18 cellular contexts compared by ENCODE assay signal in genomic region chr14:58098507-58098906, GRCh38. TPM values are rescaled to one million over a fixed set of nuclear protein-coding genes. Genes with fewer than 3 reads are reported as not detected.
DNase-seq lines count a peak whose midpoint lies in the region; ATAC-seq lines count a peak whose summit lies in the region.
"Had no signal": no experiment of that assay in that cellular context is flagged by ENCODE, and none has a peak within 500 bp of the region (broad histone marks: within the 10 kb centered on the region; RNA-seq: fewer than 3 reads in every experiment).

No MANE protein-coding gene starts in this region.

- H3K4me2 ChIP-seq in BLaER1, result 0 out of 2 replicates have a peak overlapping the region, but pooled peaks have one; percentile 14

- DNase-seq in H7, result peak; percentile 17
- peak; percentile 23 for DNase-seq in iPS-NIHi7 (ENCODE audit: extremely low spot score)
- no peak for DNase-seq in T-helper 1 cell
- DNase-seq: activated CD4-positive, alpha-beta T cell treated with anti-CD3 and anti-CD28 coated beads, Interleukin-2, amount 50 U/mL, for 48 hours; activated naive CD8-positive, alpha-beta T cell treated with anti-CD3 and anti-CD28 coated beads for 36 hours; activated T-cell treated with anti-CD3 and anti-CD28 coated beads, Interleukin-2, amount 50 U/mL, for 4 hours; brain microvascular endothelial cell; DMS79 treated with DMSO at 0.1 percent for 48 hours; dorsolateral prefrontal cortex; hippocampal formation; NCI-H1105 treated with DMSO at 0.1 percent for 48 hours; NCI-H526 had no signal

- no peaks in the 10 kb centered on the region for H3K9me3 ChIP-seq in BLaER1
- H3K9me3 ChIP-seq: thoracic aorta had no signal

- H3K27ac ChIP-seq in BLaER1, result no peak overlapping the region
- H3K27ac ChIP-seq in cingulate gyrus (ENCODE audit: low read depth, low read length), result peak overlapping the region; percentile 63
- H3K27ac ChIP-seq: brain microvascular endothelial cell, thoracic aorta had no signal

- no peaks in the 10 kb centered on the region for H4K20me1 ChIP-seq in BLaER1

- H3K4me1 ChIP-seq in BLaER1, result peaks cover 7% of the 10 kb centered on the region

- no peak overlapping the region for H3K4me3 ChIP-seq in BLaER1
- H3K4me3 ChIP-seq in H7 (ENCODE audit: insufficient read depth, low read depth, low read length), result no peak overlapping the region
- H3K4me3 ChIP-seq: dorsolateral prefrontal cortex, thoracic aorta had no signal

- H3K9ac ChIP-seq in BLaER1, result no peak overlapping the region

- no peaks in the 10 kb centered on the region for H3K36me3 ChIP-seq in BLaER1
- H3K36me3 ChIP-seq in H7 (replicated peaks; ENCODE audit: control insufficient read depth, insufficient read depth, low read length), result no peaks in the 10 kb centered on the region
- H3K36me3 ChIP-seq: brain microvascular endothelial cell, thoracic aorta had no signal

- H3K27me3 ChIP-seq in BLaER1, result no peaks in the 10 kb centered on the region
- H3K27me3 ChIP-seq in H7 (ENCODE audit: control insufficient read depth, insufficient read depth, low read length), result no peaks in the 10 kb centered on the region
- H3K27me3 ChIP-seq: brain microvascular endothelial cell, dorsolateral prefrontal cortex had no signal

- ATAC-seq in GM21619 (IDR thresholded peaks at IDR 0.05; ENCODE audit: unreplicated experiment) (no peak), HG02981 (IDR thresholded peaks at IDR 0.05; ENCODE audit: unreplicated experiment) (no peak), HG02840 (IDR thresholded peaks at IDR 0.05; ENCODE audit: low FRiP score, unreplicated experiment) (no peak)
- ATAC-seq: activated T-cell treated with anti-CD3 and anti-CD28 coated beads, Interleukin-2, amount 50 U/mL, for 4 hours had no signal

RNA-seq across cellular contexts. Expression of gene ARMH4, which starts 53.5 kb away (rescaled TPM):
- total RNA-seq in H7 (2014; rRNA removed; shearing (Covaris generic)), result 2.4 and 2.9 TPM in 2 replicates
- total RNA-seq: activated naive CD8-positive, alpha-beta T cell treated with anti-CD3 and anti-CD28 coated beads for 36 hours; activated T-cell treated with anti-CD3 and anti-CD28 coated beads, Interleukin-2, amount 50 U/mL, for 4 hours had no signal

Comparison
In these comparisons a context has a peak if more than half of its experiments do, and no peak if none do; other contexts are left out.
1. DNase-seq: peak in H7 (single experiment) and iPS-NIHi7 (single experiment); none in T-helper 1 cell (0 of 5).